9 cellular contexts compared by ENCODE assay signal in the genomic region with DNA sequence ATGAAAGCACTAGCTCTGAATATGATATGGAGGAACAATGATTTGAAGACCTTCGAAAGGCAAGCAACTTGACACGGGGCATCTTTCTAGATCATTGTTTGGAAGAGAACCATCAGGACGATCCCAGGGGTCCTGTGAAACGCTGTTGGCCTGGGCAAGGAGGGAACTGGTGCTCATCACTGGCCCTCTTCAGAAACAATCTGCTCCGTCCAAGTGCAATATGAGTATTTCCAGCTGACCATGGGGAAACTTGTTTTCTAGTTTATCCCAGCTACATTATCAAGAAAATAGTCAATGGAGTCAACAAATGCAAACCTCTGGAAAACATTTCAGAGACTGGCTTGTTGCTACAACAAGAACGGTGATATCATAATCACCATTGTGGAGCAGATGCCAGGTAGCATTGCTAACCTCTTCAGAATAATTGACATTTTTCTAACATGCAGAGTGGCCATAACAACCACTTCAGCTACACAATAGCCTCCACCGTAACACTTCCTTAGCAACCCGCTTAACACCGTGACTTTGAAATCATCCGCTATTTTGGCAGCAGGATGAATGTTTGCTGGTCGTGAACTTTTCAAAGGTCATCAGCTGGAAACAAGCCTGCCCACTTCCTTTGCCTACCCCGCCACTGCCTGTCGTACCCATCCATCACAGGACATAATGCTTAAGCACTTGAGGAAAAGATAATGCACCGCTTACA.
A peak's percentile ranks its signal among the peaks of the same experiment; 100 is the strongest.
DNase-seq lines count a peak whose midpoint lies in the region; ATAC-seq, FAIRE-seq and TF ChIP-seq lines count a peak whose summit lies in the region.
"Had no signal": no experiment of that assay in that cellular context is flagged by ENCODE, and none has a peak within 500 bp of the region (broad histone marks: within the 10 kb centered on the region; RNA-seq: fewer than 3 reads in every experiment).

No MANE protein-coding gene starts in this region.

- H3K9me3 ChIP-seq in IMR-90 (ENCODE audit: control insufficient read depth, insufficient read depth, low read length), result no peaks in the 10 kb centered on the region
- H3K9me3 ChIP-seq in effector memory CD4-positive, alpha-beta T cell (ENCODE audit: control insufficient read depth, low read length), result no peaks in the 10 kb centered on the region
- H3K9me3 ChIP-seq: HAP-1 had no signal

- no peak overlapping the region for H4K91ac ChIP-seq in IMR-90 (ENCODE audit: insufficient read depth, low read depth, low read length)

- H3K27me3 Mint-ChIP-seq in progenitor cell of endocrine pancreas, result peaks cover 10% of the 10 kb centered on the region

- no peak overlapping the region for H2BK120ac ChIP-seq in IMR-90 (ENCODE audit: low read depth, low read length)

- no peaks in the 10 kb centered on the region for H3K36me3 ChIP-seq in IMR-90 (ENCODE audit: control insufficient read depth, insufficient read depth, low read length)
- no peaks in the 10 kb centered on the region for H3K36me3 ChIP-seq in effector memory CD4-positive, alpha-beta T cell (ENCODE audit: control insufficient read depth, insufficient read depth, low read length)
- H3K36me3 ChIP-seq: HAP-1 had no signal

- TF ChIP-seq RAD21 in IMR-90 (IDR thresholded peaks at IDR 0.05; ENCODE audit: low read length), result no peak

- 40% methylated on average over 3 of the region's 14 CpGs; no CpG with 5 or more reads in 1 of the 2 experiments for WGBS in IMR-90 (ENCODE audit: extremely low coverage in 2 of 2, insufficient read length in 1 of 2), 2 experiments

- ATAC-seq in IMR-90 (ENCODE audit: low read depth), result no peak

- no peaks in the 10 kb centered on the region; the same call in 1 of the 2 replicates for H4K20me1 ChIP-seq in IMR-90 (ENCODE audit: insufficient read depth, low read length)

- no peaks in the 10 kb centered on the region for H3K4me1 ChIP-seq in IMR-90 (ENCODE audit: control insufficient read depth, insufficient read depth, low read length)
- H3K4me1 ChIP-seq in effector memory CD4-positive, alpha-beta T cell (ENCODE audit: control insufficient read depth, insufficient read depth, low read length, poor library complexity, severe bottlenecking), result no peaks in the 10 kb centered on the region

- no peak for TF ChIP-seq POLR2A in IMR-90 (IDR thresholded peaks at IDR 0.05; ENCODE audit: low read depth, low read length)

- no peak for FAIRE-seq in frontal cortex (lab: Jason Lieb, UNC)

- no peaks in the 10 kb centered on the region for H3K36me3 Mint-ChIP-seq in progenitor cell of endocrine pancreas (ENCODE audit: insufficient read depth)

- H2AK5ac ChIP-seq in IMR-90 (ENCODE audit: low read depth, low read length), result no peak overlapping the region

- H3K4me2 ChIP-seq in IMR-90 (ENCODE audit: low read depth, low read length), result no peak overlapping the region

- H3K9me1 ChIP-seq in IMR-90 (ENCODE audit: insufficient read depth, low read length), result no peaks in the 10 kb centered on the region

- H3K4ac ChIP-seq in IMR-90 (ENCODE audit: low read depth, low read length), result no peak overlapping the region

- no peak overlapping the region for H3K18ac ChIP-seq in IMR-90 (ENCODE audit: low read depth, low read length)

- in situ Hi-C loops in IMR-90 (cut with MboI; ENCODE audit: low sequenced_read_pairs), result no loop called here

- H3K27ac ChIP-seq in IMR-90 (ENCODE audit: insufficient read depth, low read length), result no peak overlapping the region
- H3K27ac ChIP-seq in effector memory CD4-positive, alpha-beta T cell (ENCODE audit: insufficient read depth, low read length, poor library complexity, severe bottlenecking), result no peak overlapping the region

- peaks cover 13% of the 10 kb centered on the region for H3K4me1 Mint-ChIP-seq in progenitor cell of endocrine pancreas (ENCODE audit: low read depth)

- H3K56ac ChIP-seq in IMR-90 (ENCODE audit: extremely low read depth, insufficient read depth, low read length), result no peak overlapping the region

- H2AFZ ChIP-seq in IMR-90 (replicated peaks; ENCODE audit: low read length, poor library complexity), result peak overlapping the region; percentile 47

- H2AK9ac ChIP-seq in IMR-90 (replicated peaks; ENCODE audit: low read depth, low read length, poor library complexity), result no peak overlapping the region

- intact Hi-C loops in IMR-90 (cut with micrococcal nuclease), result no loop called here

- dilution Hi-C loops in IMR-90 (cut with HindIII; ENCODE audit: low sequenced_read_pairs, unreplicated experiment), result no loop called here

- TF ChIP-seq CTCF in IMR-90 (conservative IDR thresholded peaks at IDR 0.05; ENCODE audit: low read depth, low read length) (no peak), fibroblast of pulmonary artery (IDR thresholded peaks at IDR 0.05; ENCODE audit: low read length, missing control alignments) (no peak), progenitor cell of endocrine pancreas (IDR thresholded peaks at IDR 0.05; ENCODE audit: unreplicated experiment) (no peak)

- H2BK15ac ChIP-seq in IMR-90 (ENCODE audit: low read depth, low read length), result no peak overlapping the region

- DNase-seq in IMR-90 (no peak), RPMI8226 (peak; percentile 50), fibroblast of pulmonary artery (ENCODE audit: low read depth) (peak; percentile 80), progenitor cell of endocrine pancreas (ENCODE audit: low spot score, unreplicated experiment) (no peak), mesenteric fat pad (ENCODE audit: low spot score) (no peak), nucleus accumbens (lab: John Stamatoyannopoulos, UW) (no peak), frontal cortex (ENCODE audit: low spot score in 2 of 2) (no peak)
- DNase-seq in effector memory CD4-positive, alpha-beta T cell, result no peak

- H3K4me3 Mint-ChIP-seq in progenitor cell of endocrine pancreas (ENCODE audit: low read depth), result no peak overlapping the region

- H4K8ac ChIP-seq in IMR-90 (ENCODE audit: low read depth in 2 of 2, low read length in 2 of 2), result no peak overlapping the region

- H2BK20ac ChIP-seq in IMR-90 (ENCODE audit: low read depth, low read length), result no peak overlapping the region

- BruUV-seq in IMR-90 (replicated peaks; lab: Mats Ljungman, UMichigan), result no TSS peak

- peaks cover 2% of the 10 kb centered on the region for H3K27me3 ChIP-seq in IMR-90 (ENCODE audit: control insufficient read depth, insufficient read depth, low read length)
- H3K27me3 ChIP-seq in effector memory CD4-positive, alpha-beta T cell (replicated peaks; ENCODE audit: control insufficient read depth, insufficient read depth, low read length, poor library complexity, severe bottlenecking), result no peaks in the 10 kb centered on the region

- H3K9me3 Mint-ChIP-seq in progenitor cell of endocrine pancreas (ENCODE audit: low read depth), result no peaks in the 10 kb centered on the region

- CTCF ChIA-PET in IMR-90 (lab: Yijun Ruan, JAX), result interaction anchor here (0.6 kb wide), 1 partner anchor 13 kb away, joined by 4 read pairs; no protein-coding TSS in a partner anchor

- no peak overlapping the region for H3K14ac ChIP-seq in IMR-90 (replicated peaks; ENCODE audit: low read depth, low read length)

- H3K79me1 ChIP-seq in IMR-90 (ENCODE audit: low read depth in 1 of 2, low read length in 2 of 2), result no peaks in the 10 kb centered on the region

- H3K23ac ChIP-seq in IMR-90 (ENCODE audit: low read depth, low read length), result no peak overlapping the region

- no peak overlapping the region for H3K9ac ChIP-seq in IMR-90 (ENCODE audit: low read depth, low read length)

- POLR2A ChIA-PET in IMR-90 (lab: Charles Lee; ENCODE audit: unreplicated experiment), result no interaction called here

- no peak overlapping the region for H4K5ac ChIP-seq in IMR-90 (ENCODE audit: low read depth, low read length)

- peak overlapping the region; percentile 81 for H3K27ac Mint-ChIP-seq in progenitor cell of endocrine pancreas

- no peak overlapping the region for H2BK5ac ChIP-seq in IMR-90 (ENCODE audit: low read depth, low read length, poor library complexity, severe bottlenecking)

- no peak overlapping the region for H3K4me3 ChIP-seq in IMR-90 (ENCODE audit: insufficient read depth, low read depth, low read length)
- H3K4me3 ChIP-seq in fibroblast of pulmonary artery (replicated peaks; ENCODE audit: low read depth, low read length), result no peak overlapping the region
- H3K4me3 ChIP-seq in effector memory CD4-positive, alpha-beta T cell (ENCODE audit: insufficient read depth, low read depth, low read length, poor library complexity, severe bottlenecking), result no peak overlapping the region
- H3K4me3 ChIP-seq: HAP-1 had no signal

TF ChIP-seq in IMR-90, 13 proteins besides CTCF, POLR2A, EP300 and RAD21:
- no peak for TF ChIP-seq CEBPB (IDR thresholded peaks at IDR 0.05; ENCODE audit: low read depth, low read length)
- no peak for TF ChIP-seq MXI1 (IDR thresholded peaks at IDR 0.05; ENCODE audit: borderline replicate concordance, low read depth, low read length)
- no peak for TF ChIP-seq RCOR1 (IDR thresholded peaks at IDR 0.05; ENCODE audit: insufficient replicate concordance, low read length)
- no peak for TF ChIP-seq CHD1 (IDR thresholded peaks at IDR 0.05; ENCODE audit: low read depth, low read length)
- TF ChIP-seq BHLHE40 (IDR thresholded peaks at IDR 0.05; ENCODE audit: low read depth, low read length), result no peak
- no peak for TF ChIP-seq NFE2L2 (IDR thresholded peaks at IDR 0.05; ENCODE audit: low read depth, low read length)

Comparison
In these comparisons a context has a peak if more than half of its experiments do, and no peak if none do; other contexts are left out.
1. DNase-seq: peak in RPMI8226 (single experiment) and fibroblast of pulmonary artery (single experiment); none in IMR-90 (single experiment), progenitor cell of endocrine pancreas (single experiment), effector memory CD4-positive, alpha-beta T cell (0 of 3), mesenteric fat pad (single experiment), nucleus accumbens (0 of 56) and frontal cortex (0 of 2).